35 cellular contexts compared by ENCODE assay signal in the genomic region with DNA sequence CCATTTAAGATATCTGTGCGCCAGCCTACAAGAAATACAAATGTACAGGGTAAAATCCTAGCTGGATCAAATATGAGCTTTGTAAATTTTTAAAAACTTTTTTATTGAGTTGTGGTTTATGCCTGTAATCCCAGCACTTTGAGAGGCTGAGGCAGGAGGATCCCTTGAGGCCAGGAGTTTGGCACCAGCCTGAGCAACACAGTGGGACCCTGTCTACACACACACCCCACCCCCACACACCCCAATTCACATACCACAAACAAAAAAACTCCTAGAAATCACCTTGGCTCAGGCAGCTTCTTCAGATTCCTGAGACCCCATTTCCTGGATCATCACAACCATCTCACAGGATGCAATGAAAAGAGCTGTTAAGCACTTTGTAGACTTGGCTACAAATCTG.
"Had no signal": no experiment of that assay in that cellular context is flagged by ENCODE, and none has a peak within 500 bp of the region (broad histone marks: within the 10 kb centered on the region; RNA-seq: fewer than 3 reads in every experiment).

No MANE protein-coding gene starts in this region.

- H3K27ac ChIP-seq: ascending aorta, cardiac muscle cell, SJSA1, VCaP had no signal

- H3K27me3 ChIP-seq: ascending aorta, cardiac muscle cell, SJSA1 had no signal

- H3K27ac Mint-ChIP-seq: activated CD4-positive, alpha-beta memory T cell treated with anti-CD3 and anti-CD28 coated beads, Interleukin-2, amount 10 ng/mL, durations not matched to agents 7 days and 5 days; activated CD8-positive, alpha-beta memory T cell treated with anti-CD3 and anti-CD28 coated beads, Interleukin-2, amount 10 ng/mL, durations not matched to agents 7 days and 5 days; activated naive CD4-positive, alpha-beta T cell treated with anti-CD3 and anti-CD28 coated beads, Interleukin-2, amount 50 U/mL, for 24 hours; activated naive CD8-positive, alpha-beta T cell treated with anti-CD3 and anti-CD28 coated beads, Interleukin-2, amount 10 ng/mL, durations not matched to agents 7 days and 5 days; activated T-helper 2 cell treated with anti-CD3 and anti-CD28 coated beads, Interferon-gamma antibody, Interleukin-2, Interleukin-4, amounts not matched to agents 10 μg/mL and 5 μg/mL and 100 μg/mL, durations not matched to agents 14 hours and 24 hours and 36 hours had no signal

- H3K9me3 Mint-ChIP-seq: activated CD4-positive, alpha-beta memory T cell treated with anti-CD3 and anti-CD28 coated beads, Interleukin-2, amount 10 ng/mL, durations not matched to agents 7 days and 5 days; activated naive CD4-positive, alpha-beta T cell treated with anti-CD3 and anti-CD28 coated beads, Interleukin-2, amount 50 U/mL, for 24 hours; activated naive CD8-positive, alpha-beta T cell treated with anti-CD3 and anti-CD28 coated beads, Interleukin-2, amount 10 ng/mL, durations not matched to agents 7 days and 5 days; activated T-helper 2 cell treated with anti-CD3 and anti-CD28 coated beads, Interferon-gamma antibody, Interleukin-2, Interleukin-4, amounts not matched to agents 10 μg/mL and 5 μg/mL and 100 μg/mL, durations not matched to agents 14 hours and 24 hours and 36 hours; central memory CD8-positive, alpha-beta T cell had no signal

- H3K9me3 ChIP-seq: ascending aorta, SJSA1 had no signal

- H3K4me3 Mint-ChIP-seq: activated CD4-positive, alpha-beta memory T cell treated with anti-CD3 and anti-CD28 coated beads, Interleukin-2, amount 10 ng/mL, durations not matched to agents 7 days and 5 days; activated CD8-positive, alpha-beta memory T cell treated with anti-CD3 and anti-CD28 coated beads, Interleukin-2, amount 10 ng/mL, durations not matched to agents 7 days and 5 days; activated naive CD4-positive, alpha-beta T cell treated with anti-CD3 and anti-CD28 coated beads, Interleukin-2, amount 50 U/mL, for 24 hours; activated naive CD8-positive, alpha-beta T cell treated with anti-CD3 and anti-CD28 coated beads, Interleukin-2, amount 10 ng/mL, durations not matched to agents 7 days and 5 days; central memory CD8-positive, alpha-beta T cell had no signal

- H3K27me3 Mint-ChIP-seq: activated CD4-positive, alpha-beta memory T cell treated with anti-CD3 and anti-CD28 coated beads, Interleukin-2, amount 10 ng/mL, durations not matched to agents 7 days and 5 days; activated CD8-positive, alpha-beta memory T cell treated with anti-CD3 and anti-CD28 coated beads, Interleukin-2, amount 10 ng/mL, durations not matched to agents 7 days and 5 days; activated naive CD4-positive, alpha-beta T cell treated with anti-CD3 and anti-CD28 coated beads, Interleukin-2, amount 50 U/mL, for 24 hours; activated naive CD8-positive, alpha-beta T cell treated with anti-CD3 and anti-CD28 coated beads, Interleukin-2, amount 10 ng/mL, durations not matched to agents 7 days and 5 days; central memory CD8-positive, alpha-beta T cell had no signal

- ATAC-seq: activated CD8-positive, alpha-beta memory T cell treated with anti-CD3 and anti-CD28 coated beads, Interleukin-2, amount 10 ng/mL, durations not matched to agents 7 days and 5 days; Panc1; SK-N-SH treated with all-trans-retinoic acid at 6 μM for 48 hours had no signal

- H3K4me1 Mint-ChIP-seq: activated CD4-positive, alpha-beta memory T cell treated with anti-CD3 and anti-CD28 coated beads, Interleukin-2, amount 10 ng/mL, durations not matched to agents 7 days and 5 days; activated CD8-positive, alpha-beta memory T cell treated with anti-CD3 and anti-CD28 coated beads, Interleukin-2, amount 10 ng/mL, durations not matched to agents 7 days and 5 days; activated naive CD4-positive, alpha-beta T cell treated with anti-CD3 and anti-CD28 coated beads, Interleukin-2, amount 50 U/mL, for 24 hours; activated naive CD8-positive, alpha-beta T cell treated with anti-CD3 and anti-CD28 coated beads, Interleukin-2, amount 10 ng/mL, durations not matched to agents 7 days and 5 days; central memory CD8-positive, alpha-beta T cell had no signal

- H3K4me1 ChIP-seq: ascending aorta had no signal

- DNase-seq: activated CD4-positive, alpha-beta memory T cell treated with anti-CD3 and anti-CD28 coated beads, Interleukin-2, amount 10 ng/mL, durations not matched to agents 7 days and 5 days; activated CD4-positive, alpha-beta T cell treated with anti-CD3 and anti-CD28 coated beads for 1 hour; activated CD4-positive, alpha-beta T cell treated with anti-CD3 and anti-CD28 coated beads for 48 hours; activated CD4-positive, CD25-positive, alpha-beta regulatory T cell; activated CD8-positive, alpha-beta memory T cell treated with anti-CD3 and anti-CD28 coated beads for 24 hours; activated CD8-positive, alpha-beta memory T cell treated with anti-CD3 and anti-CD28 coated beads, Interleukin-2, amount 10 ng/mL, durations not matched to agents 7 days and 5 days; activated CD8-positive, alpha-beta memory T cell treated with anti-CD3 and anti-CD28 coated beads, Interleukin-2, amount 50 U/mL, for 48 hours; activated gamma-delta T cell; activated naive CD4-positive, alpha-beta T cell treated with Interleukin-2 at 50 U/mL for 16 hours; activated naive CD8-positive, alpha-beta T cell treated with anti-CD3 and anti-CD28 coated beads, Interleukin-2, amount 10 ng/mL, durations not matched to agents 7 days and 5 days; amygdala; NCI-H1105; NCI-H1417 treated with DMSO at 0.1 percent for 48 hours; NCI-H187 treated with DMSO at 0.1 percent for 48 hours; NCI-H2081; NCI-H2171 treated with DMSO at 0.1 percent for 48 hours; NCI-H2227 treated with DMSO at 0.1 percent for 48 hours; NCI-H446; NCI-H510A treated with DMSO at 0.1 percent for 48 hours; NCI-H526 treated with DMSO at 0.1 percent for 48 hours; NCI-H82; SHP77 treated with DMSO at 0.1 percent for 48 hours; SW 1271; T-helper 1 cell; T-helper 2 cell; T-helper 9 cell had no signal

- H3K4me3 ChIP-seq: ascending aorta, cardiac muscle cell, SJSA1 had no signal
